13 cellular contexts compared by ENCODE assay signal in the genomic region with DNA sequence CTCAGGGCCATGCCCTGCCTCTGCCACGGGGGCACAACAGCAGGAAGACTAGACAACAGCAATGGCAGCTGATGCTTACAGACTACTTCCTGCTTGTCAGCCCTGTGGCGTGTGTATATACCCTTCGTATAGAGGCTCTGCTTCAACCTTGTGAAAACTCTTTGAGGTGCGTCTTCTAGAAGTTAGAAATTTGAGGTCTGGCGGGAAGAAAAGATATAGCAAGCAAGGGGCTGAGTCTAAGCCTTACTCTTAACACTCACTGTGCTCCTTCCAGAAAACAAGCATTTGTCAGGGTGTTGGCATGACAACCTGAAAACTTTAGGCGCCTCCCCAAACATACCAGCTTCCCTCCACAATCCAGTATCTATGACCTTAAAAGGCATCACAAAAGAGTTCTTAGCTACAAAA. TPM values are rescaled to one million over a fixed set of nuclear protein-coding genes. Genes with fewer than 3 reads are reported as not detected.
A peak's percentile ranks its signal among the peaks of the same experiment; 100 is the strongest.
DNase-seq lines count a peak whose midpoint lies in the region; ATAC-seq, FAIRE-seq and TF ChIP-seq lines count a peak whose summit lies in the region.
"Had no signal": no experiment of that assay in that cellular context is flagged by ENCODE, and none has a peak within 500 bp of the region (broad histone marks: within the 10 kb centered on the region; RNA-seq: fewer than 3 reads in every experiment).

No MANE protein-coding gene starts in this region.

- H3K9ac ChIP-seq in mesenchymal stem cell (ENCODE audit: low read length) = no peak overlapping the region

- H3K4me1 Mint-ChIP-seq in activated naive CD8-positive, alpha-beta T cell treated with anti-CD3 and anti-CD28 coated beads, Interleukin-2, amount 10 ng/mL, durations not matched to agents 7 days and 5 days = peaks cover 6% of the 10 kb centered on the region

- TF ChIP-seq EP300 in upper lobe of left lung (IDR thresholded peaks at IDR 0.05) = no peak

- peaks cover 2% of the 10 kb centered on the region for H3K79me1 ChIP-seq in mesenchymal stem cell (replicated peaks; ENCODE audit: low read length, poor library complexity, severe bottlenecking)

- H3K36me3 Mint-ChIP-seq in activated naive CD8-positive, alpha-beta T cell treated with anti-CD3 and anti-CD28 coated beads, Interleukin-2, amount 10 ng/mL, durations not matched to agents 7 days and 5 days = no peaks in the 10 kb centered on the region

- H2BK5ac ChIP-seq in mesenchymal stem cell (ENCODE audit: low read depth, low read length, poor library complexity, severe bottlenecking) = no peak overlapping the region

- H3K4me3 ChIP-seq in mesenchymal stem cell (ENCODE audit: insufficient read depth in 1 of 2, low read depth in 1 of 2, low read length in 2 of 2) (no peak overlapping the region), upper lobe of left lung (no peak overlapping the region)
- H3K4me3 ChIP-seq: spleen had no signal

- POLR2A ChIA-PET in activated naive CD8-positive, alpha-beta T cell treated with anti-CD3 and anti-CD28 coated beads, Interleukin-2, amount 10 ng/mL, durations not matched to agents 7 days and 5 days (lab: Charles Lee) = no interaction called here

- H3K4me1 ChIP-seq in mesenchymal stem cell (ENCODE audit: control insufficient read depth, insufficient read depth, low read depth, low read length) (no peaks in the 10 kb centered on the region), upper lobe of left lung (no peaks in the 10 kb centered on the region)
- H3K4me1 ChIP-seq: spleen had no signal

- TF ChIP-seq CTCF in upper lobe of left lung (IDR thresholded peaks at IDR 0.05) = no peak

- H3K9me3 ChIP-seq in mesenchymal stem cell (ENCODE audit: control insufficient read depth, low read length) (no peaks in the 10 kb centered on the region), upper lobe of left lung (no peaks in the 10 kb centered on the region)
- H3K9me3 ChIP-seq: spleen had no signal

- H2AK5ac ChIP-seq in mesenchymal stem cell (ENCODE audit: low read length, severe bottlenecking) = no peak overlapping the region

- 74% methylated on average over 6 of the region's 6 CpGs for WGBS in mesenchymal stem cell
- 48 to 63% methylated on average over 6 of the region's 6 CpGs for whole genome bisulfite sequencing in upper lobe of left lung, 2 donors

- peak; percentile 5 for FAIRE-seq in urothelium cell line (lab: Jason Lieb, UNC)

- peak overlapping the region; percentile 17 for H3K27ac Mint-ChIP-seq in activated naive CD8-positive, alpha-beta T cell treated with anti-CD3 and anti-CD28 coated beads, Interleukin-2, amount 10 ng/mL, durations not matched to agents 7 days and 5 days

- no peak overlapping the region for H3K23ac ChIP-seq in mesenchymal stem cell (ENCODE audit: low read length in 2 of 2)

- H3K4me2 ChIP-seq in mesenchymal stem cell (ENCODE audit: low read length, poor library complexity, severe bottlenecking) = no peak overlapping the region

- peaks cover 0 to 43% of the 10 kb centered on the region in 2 experiments for H3K27me3 ChIP-seq in mesenchymal stem cell (ENCODE audit: control insufficient read depth in 1 of 2, insufficient read depth in 1 of 2, low read length in 2 of 2)
- no peaks in the 10 kb centered on the region for H3K27me3 ChIP-seq in upper lobe of left lung

- no peak overlapping the region for H3K14ac ChIP-seq in mesenchymal stem cell (ENCODE audit: low read length in 2 of 2)

- H2AFZ ChIP-seq in mesenchymal stem cell (ENCODE audit: low read depth, low read length) = no peak overlapping the region

- H3K9me3 Mint-ChIP-seq in activated naive CD8-positive, alpha-beta T cell treated with anti-CD3 and anti-CD28 coated beads, Interleukin-2, amount 10 ng/mL, durations not matched to agents 7 days and 5 days = peaks cover under 1% of the 10 kb centered on the region

- no peak overlapping the region for H4K91ac ChIP-seq in mesenchymal stem cell (ENCODE audit: low read length)

- no peak overlapping the region for H3K18ac ChIP-seq in mesenchymal stem cell (ENCODE audit: low read depth in 1 of 2, low read length in 2 of 2)

- peaks cover 12% of the 10 kb centered on the region for H3K27me3 Mint-ChIP-seq in activated naive CD8-positive, alpha-beta T cell treated with anti-CD3 and anti-CD28 coated beads, Interleukin-2, amount 10 ng/mL, durations not matched to agents 7 days and 5 days

- H3K27ac ChIP-seq in mesenchymal stem cell (ENCODE audit: low read length, poor library complexity, severe bottlenecking) (no peak overlapping the region), upper lobe of left lung (no peak overlapping the region)
- H3K27ac ChIP-seq: C4-2B, epithelial cell of prostate, HL-60, spleen had no signal

- no peak overlapping the region for H3K4ac ChIP-seq in mesenchymal stem cell (ENCODE audit: low read depth in 1 of 2, low read length in 2 of 2)

- H3K36me3 ChIP-seq in mesenchymal stem cell (ENCODE audit: control insufficient read depth in 1 of 2, insufficient read depth in 2 of 2, low read depth in 1 of 2, low read length in 2 of 2) (no peaks in the 10 kb centered on the region), upper lobe of left lung (no peaks in the 10 kb centered on the region)
- H3K36me3 ChIP-seq: spleen had no signal

- H4K8ac ChIP-seq in mesenchymal stem cell (ENCODE audit: low read length) = no peak overlapping the region

- peak overlapping the region; percentile 4 for H3K4me3 Mint-ChIP-seq in activated naive CD8-positive, alpha-beta T cell treated with anti-CD3 and anti-CD28 coated beads, Interleukin-2, amount 10 ng/mL, durations not matched to agents 7 days and 5 days

- no peak overlapping the region for H2BK12ac ChIP-seq in mesenchymal stem cell (ENCODE audit: low read length in 2 of 2)

- TF ChIP-seq POLR2A in upper lobe of left lung (IDR thresholded peaks at IDR 0.05) = no peak

- H2BK120ac ChIP-seq in mesenchymal stem cell (ENCODE audit: low read depth, low read length) = no peak overlapping the region

- ATAC-seq in activated naive CD8-positive, alpha-beta T cell treated with anti-CD3 and anti-CD28 coated beads, Interleukin-2, amount 10 ng/mL, durations not matched to agents 7 days and 5 days (ENCODE audit: low read depth) = peak; percentile 82
- ATAC-seq in GM18909 (IDR thresholded peaks at IDR 0.05; ENCODE audit: poor library complexity, unreplicated experiment) (no peak), upper lobe of left lung (ENCODE audit: low FRiP score in 2 of 2) (no peak)
- ATAC-seq: left colon had no signal

- H2BK15ac ChIP-seq in mesenchymal stem cell (ENCODE audit: low read depth, poor library complexity, severe bottlenecking) = no peak overlapping the region

- peak; percentile 11 for DNase-seq in stimulated activated CD4-positive, alpha-beta T cell treated with anti-CD3 and anti-CD28 coated beads, Interleukin-15, amount 100 ng/mL, for 24 hours
- DNase-seq in stimulated activated CD4-positive, alpha-beta T cell treated with anti-CD3 and anti-CD28 coated beads, Interleukin-1b, Interleukin-23, amount 100 ng/mL, for 48 hours = no peak
- DNase-seq in activated naive CD8-positive, alpha-beta T cell treated with anti-CD3 and anti-CD28 coated beads, Interleukin-2, amount 10 ng/mL, durations not matched to agents 7 days and 5 days = no peak
- DNase-seq in mesenchymal stem cell = peak; percentile 50
- DNase-seq in urothelium cell line (ENCODE audit: low spot score) = no peak
- no peak for DNase-seq in dermis blood vessel endothelial cell
- DNase-seq in upper lobe of left lung = no peak
- DNase-seq: left colon, spleen had no signal

RNA-seq across cellular contexts. Expression of gene JPH2, which starts 33.3 kb away (rescaled TPM):
- total RNA-seq in activated naive CD8-positive, alpha-beta T cell treated with anti-CD3 and anti-CD28 coated beads, Interleukin-2, amount 10 ng/mL, durations not matched to agents 7 days and 5 days = under 1 TPM; 0.36 to 0.37 TPM
- polyA plus RNA-seq in mesenchymal stem cell (2013, experiment 1 of 2) = 1.9 TPM
- 1.8 TPM for polyA plus RNA-seq in mesenchymal stem cell (2013, experiment 2 of 2)
- total RNA-seq in dermis blood vessel endothelial cell = 0.09 and 0.17 TPM in 2 replicates
- total RNA-seq in upper lobe of left lung = 1 to 10 TPM; 3.5 to 9.2 (median 5.0) TPM

RNA-seq across cellular contexts. Expression of gene OSER1, which starts 56.9 kb away (rescaled TPM):
- 10 to 100 TPM; 29.8 to 30.5 TPM for total RNA-seq in activated naive CD8-positive, alpha-beta T cell treated with anti-CD3 and anti-CD28 coated beads, Interleukin-2, amount 10 ng/mL, durations not matched to agents 7 days and 5 days
- polyA plus RNA-seq in mesenchymal stem cell (2013, experiment 1 of 2) = 18.7 TPM
- polyA plus RNA-seq in mesenchymal stem cell (2013, experiment 2 of 2) = 19.7 TPM
- 39.6 and 55.6 TPM in 2 replicates for total RNA-seq in dermis blood vessel endothelial cell
- total RNA-seq in upper lobe of left lung = 10 to 100 TPM; 18.8 to 38.3 (median 30.8) TPM

Comparison
In these comparisons a context has a peak if more than half of its experiments do, and no peak if none do; other contexts are left out.
1. DNase-seq: peak in stimulated activated CD4-positive, alpha-beta T cell treated with anti-CD3 and anti-CD28 coated beads, Interleukin-15, amount 100 ng/mL, for 24 hours (single experiment) and mesenchymal stem cell (single experiment); none in stimulated activated CD4-positive, alpha-beta T cell treated with anti-CD3 and anti-CD28 coated beads, Interleukin-1b, Interleukin-23, amount 100 ng/mL, for 48 hours (single experiment), activated naive CD8-positive, alpha-beta T cell treated with anti-CD3 and anti-CD28 coated beads, Interleukin-2, amount 10 ng/mL, durations not matched to agents 7 days and 5 days (single experiment), urothelium cell line (single experiment), dermis blood vessel endothelial cell (single experiment) and upper lobe of left lung (0 of 2).